19 cellular contexts compared by ENCODE assay signal in genomic region chr9:97525451-97525850, GRCh38. TPM values are rescaled to one million over a fixed set of nuclear protein-coding genes. Genes with fewer than 3 reads are reported as not detected.
DNase-seq lines count a peak whose midpoint lies in the region; ATAC-seq and TF ChIP-seq lines count a peak whose summit lies in the region.
"Had no signal": no experiment of that assay in that cellular context is flagged by ENCODE, and none has a peak within 500 bp of the region (broad histone marks: within the 10 kb centered on the region; RNA-seq: fewer than 3 reads in every experiment).

No MANE protein-coding gene starts in this region.

- H3K4me1 ChIP-seq in breast epithelium = peaks cover 0 to 6% of the 10 kb centered on the region in 2 donors
- no peaks in the 10 kb centered on the region for H3K4me1 ChIP-seq in mesenchymal stem cell (ENCODE audit: control insufficient read depth, insufficient read depth, low read depth, low read length)

- H2BK12ac ChIP-seq in mesenchymal stem cell (ENCODE audit: low read length in 2 of 2) = no peak overlapping the region

- H4K8ac ChIP-seq in mesenchymal stem cell (ENCODE audit: low read length) = no peak overlapping the region

- intact Hi-C loops in breast epithelium (cut with DNase I; ENCODE audit: low total_unique reads) = no loop called here

- no peak overlapping the region for H2AFZ ChIP-seq in mesenchymal stem cell (ENCODE audit: low read depth, low read length)

- H3K27me3 ChIP-seq in breast epithelium (no peaks in the 10 kb centered on the region), mesenchymal stem cell (ENCODE audit: control insufficient read depth in 1 of 2, insufficient read depth in 1 of 2, low read length in 2 of 2) (peaks cover 3 to 5% of the 10 kb centered on the region in 2 experiments)
- H3K27me3 ChIP-seq: Peyer's patch had no signal

- no peak overlapping the region for H3K14ac ChIP-seq in mesenchymal stem cell (ENCODE audit: low read length in 2 of 2)

- no peak overlapping the region for H2BK5ac ChIP-seq in mesenchymal stem cell (ENCODE audit: low read depth, low read length, poor library complexity, severe bottlenecking)

- no peak overlapping the region for H2AK5ac ChIP-seq in mesenchymal stem cell (ENCODE audit: low read length, severe bottlenecking)

- H3K18ac ChIP-seq in mesenchymal stem cell (ENCODE audit: low read depth in 1 of 2, low read length in 2 of 2) = no peak overlapping the region

- no peak for TF ChIP-seq POLR2A in breast epithelium (IDR thresholded peaks at IDR 0.05)

- no peaks in the 10 kb centered on the region for H3K36me3 ChIP-seq in breast epithelium
- H3K36me3 ChIP-seq in mesenchymal stem cell (ENCODE audit: control insufficient read depth in 1 of 2, insufficient read depth in 2 of 2, low read depth in 1 of 2, low read length in 2 of 2) = no peaks in the 10 kb centered on the region
- H3K36me3 ChIP-seq: Peyer's patch had no signal

- no peak for TF ChIP-seq RAD21 in Ishikawa (IDR thresholded peaks at IDR 0.05; ENCODE audit: low read depth)

- H3K4ac ChIP-seq in mesenchymal stem cell (ENCODE audit: low read depth in 1 of 2, low read length in 2 of 2) = no peak overlapping the region

- H3K27ac ChIP-seq in breast epithelium (peak overlapping the region; percentile 26 to 31), mesenchymal stem cell (ENCODE audit: low read length, poor library complexity, severe bottlenecking) (no peak overlapping the region)
- H3K27ac ChIP-seq: Peyer's patch, skin epidermis had no signal

- TF ChIP-seq EP300 in Ishikawa (IDR thresholded peaks at IDR 0.05; ENCODE audit: borderline replicate concordance) = no peak

- H3K9ac ChIP-seq in mesenchymal stem cell (ENCODE audit: low read length) = no peak overlapping the region

- WGBS in mesenchymal stem cell = 79% methylated on average over 1 of the region's 2 CpGs

- no peak for ATAC-seq in HG02884 (IDR thresholded peaks at IDR 0.05; ENCODE audit: unreplicated experiment)
- ATAC-seq: activated CD4-positive, CD25-positive, alpha-beta regulatory T cell treated with anti-CD3 and anti-CD28 coated beads, Interleukin-2, amount 50 U/mL, for 24 hours; HCT116; stimulated activated naive CD8-positive, alpha-beta T cell treated with anti-CD3 and anti-CD28 coated beads, Interleukin-15, Interleukin-2, amounts not matched to agents 100 U/mL and 50 U/mL, for 24 hours had no signal

- no peak overlapping the region for H4K91ac ChIP-seq in mesenchymal stem cell (ENCODE audit: low read length)

- no peaks in the 10 kb centered on the region for H3K9me3 ChIP-seq in breast epithelium
- H3K9me3 ChIP-seq in mesenchymal stem cell (ENCODE audit: control insufficient read depth, low read length) = no peaks in the 10 kb centered on the region
- H3K9me3 ChIP-seq: Peyer's patch had no signal

- H3K4me3 ChIP-seq in breast epithelium (no peak overlapping the region), mesenchymal stem cell (ENCODE audit: insufficient read depth in 1 of 2, low read depth in 1 of 2, low read length in 2 of 2) (no peak overlapping the region)
- H3K4me3 ChIP-seq: Peyer's patch, skin epidermis had no signal

- H3K4me2 ChIP-seq in mesenchymal stem cell (ENCODE audit: low read length, poor library complexity, severe bottlenecking) = no peak overlapping the region

- H2BK120ac ChIP-seq in mesenchymal stem cell (ENCODE audit: low read depth, low read length) = no peak overlapping the region

- no peaks in the 10 kb centered on the region for H3K79me1 ChIP-seq in mesenchymal stem cell (replicated peaks; ENCODE audit: low read length, poor library complexity, severe bottlenecking)

- TF ChIP-seq CTCF in breast epithelium (IDR thresholded peaks at IDR 0.05) = no peak

- DNase-seq in EH (ENCODE audit: low read depth) (peak; percentile 74), breast epithelium (ENCODE audit: low spot score in 2 of 2) (no peak), mesenchymal stem cell (peak; percentile 82), G401 (ENCODE audit: low spot score) (no peak), NCI-H146 treated with DMSO at 0.1 percent for 48 hours (lab: John Stamatoyannopoulos, UW; ENCODE audit: unreplicated experiment) (no peak)
- no peak for DNase-seq in activated T-cell treated with anti-CD3 and anti-CD28 coated beads, Interleukin-2, amount 50 U/mL, for 48 hours
- DNase-seq: activated naive CD4-positive, alpha-beta T cell treated with anti-CD3 and anti-CD28 coated beads, Interleukin-2, amount 50 U/mL, for 16 hours; C1 segment of cervical spinal cord; DMS79; immature natural killer cell; NCI-H146; NCI-H526; Peyer's patch; stimulated activated naive CD8-positive, alpha-beta T cell treated with anti-CD3 and anti-CD28 coated beads, Interleukin-15, Interleukin-2, amounts not matched to agents 100 U/mL and 50 U/mL, for 24 hours had no signal

- in situ Hi-C loops in G401 (cut with HindIII; ENCODE audit: low sequenced_read_pairs) = no loop called here

- H2BK15ac ChIP-seq in mesenchymal stem cell (ENCODE audit: low read depth, poor library complexity, severe bottlenecking) = no peak overlapping the region

- H3K23ac ChIP-seq in mesenchymal stem cell (ENCODE audit: low read length in 2 of 2) = no peak overlapping the region

TF ChIP-seq in Ishikawa, 13 proteins besides CTCF, POLR2A, EP300 and RAD21:
- TF ChIP-seq, protein P1, sequence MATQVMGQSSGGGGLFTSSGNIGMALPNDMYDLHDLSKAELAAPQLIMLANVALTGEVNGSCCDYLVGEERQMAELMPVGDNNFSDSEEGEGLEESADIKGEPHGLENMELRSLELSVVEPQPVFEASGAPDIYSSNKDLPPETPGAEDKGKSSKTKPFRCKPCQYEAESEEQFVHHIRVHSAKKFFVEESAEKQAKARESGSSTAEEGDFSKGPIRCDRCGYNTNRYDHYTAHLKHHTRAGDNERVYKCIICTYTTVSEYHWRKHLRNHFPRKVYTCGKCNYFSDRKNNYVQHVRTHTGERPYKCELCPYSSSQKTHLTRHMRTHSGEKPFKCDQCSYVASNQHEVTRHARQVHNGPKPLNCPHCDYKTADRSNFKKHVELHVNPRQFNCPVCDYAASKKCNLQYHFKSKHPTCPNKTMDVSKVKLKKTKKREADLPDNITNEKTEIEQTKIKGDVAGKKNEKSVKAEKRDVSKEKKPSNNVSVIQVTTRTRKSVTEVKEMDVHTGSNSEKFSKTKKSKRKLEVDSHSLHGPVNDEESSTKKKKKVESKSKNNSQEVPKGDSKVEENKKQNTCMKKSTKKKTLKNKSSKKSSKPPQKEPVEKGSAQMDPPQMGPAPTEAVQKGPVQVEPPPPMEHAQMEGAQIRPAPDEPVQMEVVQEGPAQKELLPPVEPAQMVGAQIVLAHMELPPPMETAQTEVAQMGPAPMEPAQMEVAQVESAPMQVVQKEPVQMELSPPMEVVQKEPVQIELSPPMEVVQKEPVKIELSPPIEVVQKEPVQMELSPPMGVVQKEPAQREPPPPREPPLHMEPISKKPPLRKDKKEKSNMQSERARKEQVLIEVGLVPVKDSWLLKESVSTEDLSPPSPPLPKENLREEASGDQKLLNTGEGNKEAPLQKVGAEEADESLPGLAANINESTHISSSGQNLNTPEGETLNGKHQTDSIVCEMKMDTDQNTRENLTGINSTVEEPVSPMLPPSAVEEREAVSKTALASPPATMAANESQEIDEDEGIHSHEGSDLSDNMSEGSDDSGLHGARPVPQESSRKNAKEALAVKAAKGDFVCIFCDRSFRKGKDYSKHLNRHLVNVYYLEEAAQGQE (IDR thresholded peaks at IDR 0.05; ENCODE audit: low read depth) = no peak
- no peak for TF ChIP-seq TEAD4 (IDR thresholded peaks at IDR 0.05)
- peak; percentile 68 for TF ChIP-seq CEBPB (IDR thresholded peaks at IDR 0.05)
- no peak for TF ChIP-seq FOXM1 (IDR thresholded peaks at IDR 0.05; ENCODE audit: borderline replicate concordance, low read depth)
- no peak for TF ChIP-seq EGR1 (IDR thresholded peaks at IDR 0.05)
- no peak for TF ChIP-seq ZBTB7A (IDR thresholded peaks at IDR 0.05; ENCODE audit: low read depth)
- no peak for TF ChIP-seq TAF1 (IDR thresholded peaks at IDR 0.05; ENCODE audit: low read depth)
- TF ChIP-seq USF1 (IDR thresholded peaks at IDR 0.05) = no peak
TF ChIP-seq in Ishikawa: peak in this region for 1.

RNA-seq across cellular contexts. Expression of gene TMOD1, which starts 24.0 kb away (rescaled TPM):
- total RNA-seq in breast epithelium = 10 to 100 TPM; 10.4 to 15.4 (median 13.9) TPM
- polyA plus RNA-seq in mesenchymal stem cell (2013, experiment 1 of 2) = 0.72 TPM
- polyA plus RNA-seq in mesenchymal stem cell (2013, experiment 2 of 2) = 0.68 TPM
- not detected in 2 replicates for total RNA-seq in G401 (2014; rRNA removed; shearing (Covaris generic))

Comparison
In these comparisons a context has a peak if more than half of its experiments do, and no peak if none do; other contexts are left out.
1. DNase-seq: peak in EH (single experiment) and mesenchymal stem cell (single experiment); none in breast epithelium (0 of 2), G401 (single experiment), activated T-cell treated with anti-CD3 and anti-CD28 coated beads, Interleukin-2, amount 50 U/mL, for 48 hours (0 of 2) and NCI-H146 treated with DMSO at 0.1 percent for 48 hours (single experiment).
2. RNA of gene TMOD1, which starts 24.0 kb away (total RNA-seq): 10.4 to 15.4 TPM in breast epithelium; not detected in G401; every median in the first group is over 10 times any median in the second.